In the genomic region with DNA sequence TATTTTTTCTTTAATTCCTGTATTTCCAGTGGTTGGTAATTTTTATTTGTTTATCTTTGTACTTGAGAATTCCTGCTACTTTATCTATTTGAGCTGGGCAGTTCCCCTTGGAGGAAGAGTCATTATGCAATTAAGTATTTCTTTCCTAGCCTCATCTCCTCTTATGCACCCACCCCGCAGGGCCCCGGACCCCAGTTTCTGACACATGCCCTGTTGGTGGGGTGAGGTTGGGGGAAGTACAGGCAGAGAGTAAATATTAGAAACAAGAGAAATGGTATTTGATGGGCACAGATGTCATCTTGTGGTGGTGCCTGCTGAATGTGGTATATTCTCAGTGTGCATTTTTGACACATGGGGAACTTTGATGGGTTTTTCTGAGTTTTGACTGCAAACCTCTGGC, we compare ENCODE assay signal across 5 cellular contexts.
"Had no signal": no experiment of that assay in that cellular context is flagged by ENCODE, and none has a peak within 500 bp of the region (broad histone marks: within the 10 kb centered on the region; RNA-seq: fewer than 3 reads in every experiment).

No MANE protein-coding gene starts in this region.

- DNase-seq: H9, HCEC 1CT, IMR-90 had no signal

- H3K4me3 ChIP-seq: GM23338, K562 had no signal

- ATAC-seq: GM23338, K562 had no signal
